In the genomic region with DNA sequence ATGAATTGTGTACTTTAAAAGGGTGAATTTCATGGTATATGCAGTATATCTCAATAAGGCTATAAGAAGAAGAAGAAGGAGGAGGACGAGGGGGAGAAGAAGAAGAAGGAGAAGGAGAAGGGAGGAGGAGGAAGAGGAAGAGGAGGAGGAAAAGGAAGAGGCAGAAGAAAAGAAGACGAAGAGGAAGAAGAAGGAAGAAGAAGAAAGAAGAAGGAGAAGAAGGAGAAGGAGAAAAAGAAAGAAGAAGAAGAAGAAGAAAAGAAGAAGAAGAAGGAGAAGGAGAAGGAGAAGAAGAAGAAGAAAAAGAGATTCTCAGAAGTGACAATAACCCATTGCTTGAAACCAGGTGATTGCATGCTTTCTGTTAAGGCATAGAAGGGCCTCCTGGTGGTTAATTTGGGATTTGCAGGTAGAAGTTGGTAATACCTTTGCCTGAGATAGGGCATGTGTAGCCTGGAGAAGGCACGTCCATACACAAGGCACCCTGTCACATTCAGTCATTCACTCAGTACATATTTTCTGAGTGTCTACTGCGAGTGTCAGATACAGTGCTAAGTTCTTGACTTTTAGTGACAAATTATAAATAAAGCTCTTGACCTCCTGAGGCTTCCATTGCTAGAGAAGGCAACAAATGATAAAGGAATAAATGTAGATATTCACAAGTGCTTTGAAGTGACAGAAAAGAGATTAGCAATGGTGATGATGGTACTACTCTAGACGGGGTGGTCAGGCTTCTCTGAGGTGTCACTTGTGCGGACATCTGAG, we compare ENCODE assay signal across 8 cellular contexts.
DNase-seq lines count a peak whose midpoint lies in the region; ATAC-seq and TF ChIP-seq lines count a peak whose summit lies in the region.

No MANE protein-coding gene starts in this region.

- POLR2A ChIA-PET in BJ (lab: Charles Lee) = no interaction called here
- POLR2A ChIA-PET in CD8-positive, alpha-beta memory T cell (lab: Charles Lee) = no interaction called here

- H3K4me3 ChIP-seq in BJ (ENCODE audit: low read depth, low read length) = no peak overlapping the region
- no peak overlapping the region for H3K4me3 ChIP-seq in CD8-positive, alpha-beta memory T cell (ENCODE audit: low read length)

- H3K9me3 Mint-ChIP-seq in CD8-positive, alpha-beta memory T cell = peaks cover 0 to 13% (median 3%) of the 10 kb centered on the region in 5 donors

- CTCF ChIA-PET in BJ (lab: Yijun Ruan, JAX) = interaction anchor here (1.4 kb wide), 1 partner anchor 9 kb away, joined by 5 read pairs; no protein-coding TSS in a partner anchor
- CTCF ChIA-PET in CD8-positive, alpha-beta memory T cell (lab: Charles Lee) = no interaction called here

- DNase-seq in BJ (ENCODE audit: low read depth) (no peak), RPMI7951 (ENCODE audit: low read depth) (peak; percentile 36), iPS-NIHi7 (ENCODE audit: extremely low spot score) (peak; percentile 60), G401 (ENCODE audit: low spot score) (no peak)
- DNase-seq in stimulated activated naive CD4-positive, alpha-beta T cell treated with Interleukin-2 at 50 U/mL for 16 hours (lab: John Stamatoyannopoulos, UW) = no peak
- no peak for DNase-seq in CD8-positive, alpha-beta memory T cell

- no peaks in the 10 kb centered on the region for H3K9me3 ChIP-seq in CD8-positive, alpha-beta memory T cell (ENCODE audit: low read length)

- peak; percentile 98 for ATAC-seq in GM18867 (IDR thresholded peaks at IDR 0.05; ENCODE audit: unreplicated experiment)
- ATAC-seq in HG03342 (IDR thresholded peaks at IDR 0.05; ENCODE audit: unreplicated experiment) = peak; percentile 93

- H3K4me1 ChIP-seq in CD8-positive, alpha-beta memory T cell (ENCODE audit: insufficient read depth, low read length) = no peaks in the 10 kb centered on the region

- no peak overlapping the region for H3K4me3 Mint-ChIP-seq in CD8-positive, alpha-beta memory T cell

- no peak overlapping the region for H3K27ac ChIP-seq in CD8-positive, alpha-beta memory T cell (ENCODE audit: low read depth, low read length)

- H3K36me3 Mint-ChIP-seq in CD8-positive, alpha-beta memory T cell = no peaks in the 10 kb centered on the region

- in situ Hi-C loops in G401 (cut with HindIII; ENCODE audit: low sequenced_read_pairs) = no loop called here

- H3K27me3 Mint-ChIP-seq in CD8-positive, alpha-beta memory T cell = no peaks in the 10 kb centered on the region

- no peaks in the 10 kb centered on the region for H3K27me3 ChIP-seq in BJ (ENCODE audit: control insufficient read depth, insufficient read depth, low read length)
- no peaks in the 10 kb centered on the region for H3K27me3 ChIP-seq in CD8-positive, alpha-beta memory T cell (ENCODE audit: insufficient read depth, low read length, poor library complexity, severe bottlenecking)

- no peak overlapping the region for H3K27ac Mint-ChIP-seq in CD8-positive, alpha-beta memory T cell

- no peaks in the 10 kb centered on the region for H3K36me3 ChIP-seq in BJ (ENCODE audit: control insufficient read depth, insufficient read depth, low read length)
- H3K36me3 ChIP-seq in CD8-positive, alpha-beta memory T cell (ENCODE audit: insufficient read depth, low read length) = no peaks in the 10 kb centered on the region

- no peaks in the 10 kb centered on the region for H3K4me1 Mint-ChIP-seq in CD8-positive, alpha-beta memory T cell

- TF ChIP-seq CTCF in BJ (IDR thresholded peaks at IDR 0.05; ENCODE audit: insufficient read depth, low read depth, low read length) = peak; percentile 30; the same call in 1 of the 2 replicates

Comparison
In these comparisons a context has a peak if more than half of its experiments do, and no peak if none do; other contexts are left out.
1. DNase-seq: peak in RPMI7951 (single experiment) and iPS-NIHi7 (single experiment); none in BJ (single experiment), stimulated activated naive CD4-positive, alpha-beta T cell treated with Interleukin-2 at 50 U/mL for 16 hours (single experiment), G401 (single experiment) and CD8-positive, alpha-beta memory T cell (0 of 5).